1 cellular context compared by ENCODE assay signal in genomic region chr22:32355760-32356159, GRCh38.
TF ChIP-seq lines count a peak whose summit lies in the region.

No MANE protein-coding gene starts in this region.

TF ChIP-seq in WTC11, 78 proteins besides CTCF, POLR2A, EP300 and RAD21 (continued from another document):
- no peak for TF ChIP-seq GTF2I (CRISPR knock-in tag; conservative IDR thresholded peaks at IDR 0.05)
- no peak for TF ChIP-seq ETV6 (CRISPR knock-in tag; IDR thresholded peaks at IDR 0.05)
TF ChIP-seq in WTC11: peak in this region for 0.
